ENCODE assay signal across 1 cellular context in the genomic region with DNA sequence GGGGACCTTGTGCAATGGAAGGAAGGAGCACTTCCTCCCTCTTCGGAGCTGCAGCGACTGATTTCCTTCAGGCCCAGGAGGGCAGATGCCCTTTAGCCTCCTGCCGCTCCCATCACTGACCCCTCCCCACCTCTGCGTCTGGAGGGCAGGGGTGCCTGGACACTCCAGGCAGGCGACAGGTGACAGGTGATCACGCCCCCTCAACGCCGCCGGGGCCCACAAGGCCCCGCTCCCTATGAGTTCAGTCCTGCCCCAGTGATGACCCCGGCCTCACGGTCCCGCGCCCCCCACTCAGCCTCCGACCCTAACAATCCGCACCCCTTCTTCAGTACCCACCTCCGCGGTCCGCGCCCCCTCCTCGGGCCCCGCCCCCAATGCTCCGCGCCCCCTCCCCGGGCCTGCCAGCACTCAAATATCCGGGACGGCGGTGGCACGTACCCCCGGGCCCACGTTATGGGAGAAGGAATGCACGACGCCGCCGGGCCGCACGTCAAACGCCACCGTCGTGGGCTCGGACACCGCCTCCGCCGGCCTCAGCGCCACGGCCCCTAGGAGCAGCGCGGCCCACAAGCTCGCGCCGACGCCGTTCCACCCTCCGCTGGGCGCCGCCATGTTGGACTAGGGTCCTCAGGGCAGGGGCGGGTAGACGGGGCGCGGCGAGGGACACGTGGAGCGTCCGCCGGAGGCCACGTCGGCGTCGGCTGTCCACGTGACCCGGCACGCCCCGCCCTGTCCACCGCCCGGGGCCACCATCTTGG.
TF ChIP-seq lines count a peak whose summit lies in the region.

Gene MYDGF (minus strand): TSS at position 620 of the 758 bp plus-strand sequence. CDS start 8 bp downstream, at position 612.

TF ChIP-seq in K562, 482 proteins besides CTCF, POLR2A, EP300 and RAD21 (continued from another document and continues in another):
- TF ChIP-seq, protein P1, sequence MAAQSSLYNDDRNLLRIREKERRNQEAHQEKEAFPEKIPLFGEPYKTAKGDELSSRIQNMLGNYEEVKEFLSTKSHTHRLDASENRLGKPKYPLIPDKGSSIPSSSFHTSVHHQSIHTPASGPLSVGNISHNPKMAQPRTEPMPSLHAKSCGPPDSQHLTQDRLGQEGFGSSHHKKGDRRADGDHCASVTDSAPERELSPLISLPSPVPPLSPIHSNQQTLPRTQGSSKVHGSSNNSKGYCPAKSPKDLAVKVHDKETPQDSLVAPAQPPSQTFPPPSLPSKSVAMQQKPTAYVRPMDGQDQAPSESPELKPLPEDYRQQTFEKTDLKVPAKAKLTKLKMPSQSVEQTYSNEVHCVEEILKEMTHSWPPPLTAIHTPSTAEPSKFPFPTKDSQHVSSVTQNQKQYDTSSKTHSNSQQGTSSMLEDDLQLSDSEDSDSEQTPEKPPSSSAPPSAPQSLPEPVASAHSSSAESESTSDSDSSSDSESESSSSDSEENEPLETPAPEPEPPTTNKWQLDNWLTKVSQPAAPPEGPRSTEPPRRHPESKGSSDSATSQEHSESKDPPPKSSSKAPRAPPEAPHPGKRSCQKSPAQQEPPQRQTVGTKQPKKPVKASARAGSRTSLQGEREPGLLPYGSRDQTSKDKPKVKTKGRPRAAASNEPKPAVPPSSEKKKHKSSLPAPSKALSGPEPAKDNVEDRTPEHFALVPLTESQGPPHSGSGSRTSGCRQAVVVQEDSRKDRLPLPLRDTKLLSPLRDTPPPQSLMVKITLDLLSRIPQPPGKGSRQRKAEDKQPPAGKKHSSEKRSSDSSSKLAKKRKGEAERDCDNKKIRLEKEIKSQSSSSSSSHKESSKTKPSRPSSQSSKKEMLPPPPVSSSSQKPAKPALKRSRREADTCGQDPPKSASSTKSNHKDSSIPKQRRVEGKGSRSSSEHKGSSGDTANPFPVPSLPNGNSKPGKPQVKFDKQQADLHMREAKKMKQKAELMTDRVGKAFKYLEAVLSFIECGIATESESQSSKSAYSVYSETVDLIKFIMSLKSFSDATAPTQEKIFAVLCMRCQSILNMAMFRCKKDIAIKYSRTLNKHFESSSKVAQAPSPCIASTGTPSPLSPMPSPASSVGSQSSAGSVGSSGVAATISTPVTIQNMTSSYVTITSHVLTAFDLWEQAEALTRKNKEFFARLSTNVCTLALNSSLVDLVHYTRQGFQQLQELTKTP (IDR thresholded peaks at IDR 0.05; ENCODE audit: low read depth in 1 of 2, partially characterized antibody in 2 of 2), result no peak
- TF ChIP-seq CXXC5 (CRISPR knock-in tag; IDR thresholded peaks at IDR 0.05) (peak; percentile 82), KDM2B (CRISPR knock-in tag; IDR thresholded peaks at IDR 0.05) (no peak), ETS1 (conservative IDR thresholded peaks at IDR 0.05; ENCODE audit: control insufficient read depth, low read depth, low read length) (peak; percentile 90), E2F3 (CRISPR knock-in tag; IDR thresholded peaks at IDR 0.05) (no peak), TOE1 (IDR thresholded peaks at IDR 0.05; ENCODE audit: borderline replicate concordance) (peak; percentile 87), TOE1 (CRISPR knock-in tag; IDR thresholded peaks at IDR 0.05; ENCODE audit: borderline replicate concordance, low read depth) (no peak), BRD9 (IDR thresholded peaks at IDR 0.05; ENCODE audit: low read depth, partially characterized antibody) (no peak), ZNF224 (CRISPR knock-in tag; IDR thresholded peaks at IDR 0.05) (no peak), SMAD1 (IDR thresholded peaks at IDR 0.05; ENCODE audit: low read depth, low read length, partially characterized antibody) (peak; percentile 18), ZNF707 (CRISPR knock-in tag; conservative IDR thresholded peaks at IDR 0.05) (no peak), HEY1 (CRISPR knock-in tag; IDR thresholded peaks at IDR 0.05; ENCODE audit: borderline replicate concordance) (no peak), XRCC5 (IDR thresholded peaks at IDR 0.05; ENCODE audit: low read depth, low read length) (no peak), MYC (IDR thresholded peaks at IDR 0.05; ENCODE audit: low read depth, low read length) (peak; percentile 93), MYC (CRISPR knock-in tag; IDR thresholded peaks at IDR 0.05; ENCODE audit: borderline replicate concordance, low read depth) (no peak), MAFF (IDR thresholded peaks at IDR 0.05; ENCODE audit: low read length) (no peak), PHF8 (IDR thresholded peaks at IDR 0.05; ENCODE audit: borderline replicate concordance, low read length) (peak; percentile 82), CREM (IDR thresholded peaks at IDR 0.05; ENCODE audit: low read depth) (peak; percentile 91), L3MBTL2 (IDR thresholded peaks at IDR 0.05) (0 out of 2 replicates have a peak, but pooled peaks have one; percentile 46), MTA1 (IDR thresholded peaks at IDR 0.05; ENCODE audit: borderline replicate concordance) (no peak), ZNF436 (CRISPR knock-in tag; IDR thresholded peaks at IDR 0.05) (no peak), RAD51 (IDR thresholded peaks at IDR 0.05; ENCODE audit: borderline replicate concordance, low read depth) (peak; percentile 93), NFIC (IDR thresholded peaks at IDR 0.05) (peak; percentile 56), ETV5 (CRISPR knock-in tag; IDR thresholded peaks at IDR 0.05; ENCODE audit: low read depth) (0 out of 2 replicates have a peak, but pooled peaks have one; percentile 26), ZEB2 (IDR thresholded peaks at IDR 0.05) (no peak), TBP (optimal IDR thresholded peaks at IDR 0.05; ENCODE audit: low read depth, low read length) (peak; percentile 91), FIP1L1 (IDR thresholded peaks at IDR 0.05; ENCODE audit: low read depth, low read length, poor library complexity, severe bottlenecking) (peak; percentile 50), GMEB1 (CRISPR knock-in tag; IDR thresholded peaks at IDR 0.05) (peak; percentile 91), NR4A1 (CRISPR knock-in tag; IDR thresholded peaks at IDR 0.05) (no peak), NR4A1 (tag; IDR thresholded peaks at IDR 0.05) (no peak), ZC3H4 (CRISPR knock-in tag; IDR thresholded peaks at IDR 0.05; ENCODE audit: borderline replicate concordance) (no peak), HDAC1 (IDR thresholded peaks at IDR 0.05) (peak in 1 of 2 experiments; percentile 98; a peak in 3 of 4 replicates), ZNF263 (CRISPR knock-in tag; IDR thresholded peaks at IDR 0.05; ENCODE audit: borderline replicate concordance) (peak; percentile 32; the same call in 1 of the 2 replicates), ZNF639 (CRISPR knock-in tag; conservative IDR thresholded peaks at IDR 0.05 in 1 of 2, IDR thresholded peaks at IDR 0.05 in 1 of 2) (peak in 1 of 2 experiments; percentile 65; a peak in 1 of 4 replicates), NFYB (IDR thresholded peaks at IDR 0.05; ENCODE audit: extremely low read depth, insufficient read length) (peak; percentile 65), ZNF143 (CRISPR knock-in tag; IDR thresholded peaks at IDR 0.05) (no peak), BHLHE40 (IDR thresholded peaks at IDR 0.05; ENCODE audit: low read length) (peak; percentile 62)
- TF ChIP-seq, protein P2, sequence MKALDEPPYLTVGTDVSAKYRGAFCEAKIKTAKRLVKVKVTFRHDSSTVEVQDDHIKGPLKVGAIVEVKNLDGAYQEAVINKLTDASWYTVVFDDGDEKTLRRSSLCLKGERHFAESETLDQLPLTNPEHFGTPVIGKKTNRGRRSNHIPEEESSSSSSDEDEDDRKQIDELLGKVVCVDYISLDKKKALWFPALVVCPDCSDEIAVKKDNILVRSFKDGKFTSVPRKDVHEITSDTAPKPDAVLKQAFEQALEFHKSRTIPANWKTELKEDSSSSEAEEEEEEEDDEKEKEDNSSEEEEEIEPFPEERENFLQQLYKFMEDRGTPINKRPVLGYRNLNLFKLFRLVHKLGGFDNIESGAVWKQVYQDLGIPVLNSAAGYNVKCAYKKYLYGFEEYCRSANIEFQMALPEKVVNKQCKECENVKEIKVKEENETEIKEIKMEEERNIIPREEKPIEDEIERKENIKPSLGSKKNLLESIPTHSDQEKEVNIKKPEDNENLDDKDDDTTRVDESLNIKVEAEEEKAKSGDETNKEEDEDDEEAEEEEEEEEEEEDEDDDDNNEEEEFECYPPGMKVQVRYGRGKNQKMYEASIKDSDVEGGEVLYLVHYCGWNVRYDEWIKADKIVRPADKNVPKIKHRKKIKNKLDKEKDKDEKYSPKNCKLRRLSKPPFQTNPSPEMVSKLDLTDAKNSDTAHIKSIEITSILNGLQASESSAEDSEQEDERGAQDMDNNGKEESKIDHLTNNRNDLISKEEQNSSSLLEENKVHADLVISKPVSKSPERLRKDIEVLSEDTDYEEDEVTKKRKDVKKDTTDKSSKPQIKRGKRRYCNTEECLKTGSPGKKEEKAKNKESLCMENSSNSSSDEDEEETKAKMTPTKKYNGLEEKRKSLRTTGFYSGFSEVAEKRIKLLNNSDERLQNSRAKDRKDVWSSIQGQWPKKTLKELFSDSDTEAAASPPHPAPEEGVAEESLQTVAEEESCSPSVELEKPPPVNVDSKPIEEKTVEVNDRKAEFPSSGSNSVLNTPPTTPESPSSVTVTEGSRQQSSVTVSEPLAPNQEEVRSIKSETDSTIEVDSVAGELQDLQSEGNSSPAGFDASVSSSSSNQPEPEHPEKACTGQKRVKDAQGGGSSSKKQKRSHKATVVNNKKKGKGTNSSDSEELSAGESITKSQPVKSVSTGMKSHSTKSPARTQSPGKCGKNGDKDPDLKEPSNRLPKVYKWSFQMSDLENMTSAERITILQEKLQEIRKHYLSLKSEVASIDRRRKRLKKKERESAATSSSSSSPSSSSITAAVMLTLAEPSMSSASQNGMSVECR (CRISPR knock-in tag; IDR thresholded peaks at IDR 0.05), result peak; percentile 93
- TF ChIP-seq, protein P3, sequence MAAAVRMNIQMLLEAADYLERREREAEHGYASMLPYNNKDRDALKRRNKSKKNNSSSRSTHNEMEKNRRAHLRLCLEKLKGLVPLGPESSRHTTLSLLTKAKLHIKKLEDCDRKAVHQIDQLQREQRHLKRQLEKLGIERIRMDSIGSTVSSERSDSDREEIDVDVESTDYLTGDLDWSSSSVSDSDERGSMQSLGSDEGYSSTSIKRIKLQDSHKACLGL (CRISPR knock-in tag; IDR thresholded peaks at IDR 0.05; ENCODE audit: borderline replicate concordance, poor library complexity, severe bottlenecking), result peak; percentile 93
- TF ChIP-seq, protein P4, sequence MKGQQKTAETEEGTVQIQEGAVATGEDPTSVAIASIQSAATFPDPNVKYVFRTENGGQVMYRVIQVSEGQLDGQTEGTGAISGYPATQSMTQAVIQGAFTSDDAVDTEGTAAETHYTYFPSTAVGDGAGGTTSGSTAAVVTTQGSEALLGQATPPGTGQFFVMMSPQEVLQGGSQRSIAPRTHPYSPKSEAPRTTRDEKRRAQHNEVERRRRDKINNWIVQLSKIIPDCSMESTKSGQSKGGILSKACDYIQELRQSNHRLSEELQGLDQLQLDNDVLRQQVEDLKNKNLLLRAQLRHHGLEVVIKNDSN (CRISPR knock-in tag; IDR thresholded peaks at IDR 0.05), result peak; percentile 97
